ENCODE assay signal across 20 cellular contexts in genomic region chr3:14600856-14601610, GRCh38.
"Had no signal": no experiment of that assay in that cellular context is flagged by ENCODE, and none has a peak within 500 bp of the region (broad histone marks: within the 10 kb centered on the region; RNA-seq: fewer than 3 reads in every experiment).

No MANE protein-coding gene starts in this region.

- DNase-seq: colonic mucosa; dermis blood vessel endothelial cell; esophagus squamous epithelium; foreskin fibroblast; glutamatergic neuron; left colon; left ventricle myocardium superior; mesenchymal stem cell; naive B cell; ovary; small intestine; stimulated activated CD4-positive, alpha-beta T cell treated with anti-CD3 and anti-CD28 coated beads, Interleukin-12 subunit alpha, Interleukin-12 subunit beta, amount 100 ng/mL, for 4 hours; stimulated activated naive CD8-positive, alpha-beta T cell treated with anti-CD3 and anti-CD28 coated beads, Interleukin-15, Interleukin-2, amounts not matched to agents 100 U/mL and 50 U/mL, for 24 hours; upper lobe of right lung had no signal

- H3K9me3 ChIP-seq: colonic mucosa, esophagus squamous epithelium, gastroesophageal sphincter, ovary, right atrium auricular region, suprapubic skin, tibial artery, upper lobe of right lung had no signal

- H3K36me3 ChIP-seq: colonic mucosa, esophagus squamous epithelium, gastroesophageal sphincter, ovary, right atrium auricular region, suprapubic skin, tibial artery, upper lobe of right lung had no signal

- H3K27ac ChIP-seq: colonic mucosa, esophagus squamous epithelium, gastroesophageal sphincter, ovary, right atrium auricular region, suprapubic skin, tibial artery, upper lobe of right lung had no signal

- H3K4me3 Mint-ChIP-seq: naive B cell had no signal

- H3K27ac Mint-ChIP-seq: naive B cell, nephron had no signal

- H3K4me1 Mint-ChIP-seq: nephron had no signal

- H3K4me1 ChIP-seq: colonic mucosa had no signal

- H3K4me3 ChIP-seq: colonic mucosa, esophagus squamous epithelium, gastroesophageal sphincter, lung, ovary, right atrium auricular region, suprapubic skin, tibial artery, upper lobe of right lung had no signal

- FAIRE-seq: small intestine had no signal

- H3K27me3 ChIP-seq: ovary had no signal
